13 cellular contexts compared by ENCODE assay signal in the genomic region with DNA sequence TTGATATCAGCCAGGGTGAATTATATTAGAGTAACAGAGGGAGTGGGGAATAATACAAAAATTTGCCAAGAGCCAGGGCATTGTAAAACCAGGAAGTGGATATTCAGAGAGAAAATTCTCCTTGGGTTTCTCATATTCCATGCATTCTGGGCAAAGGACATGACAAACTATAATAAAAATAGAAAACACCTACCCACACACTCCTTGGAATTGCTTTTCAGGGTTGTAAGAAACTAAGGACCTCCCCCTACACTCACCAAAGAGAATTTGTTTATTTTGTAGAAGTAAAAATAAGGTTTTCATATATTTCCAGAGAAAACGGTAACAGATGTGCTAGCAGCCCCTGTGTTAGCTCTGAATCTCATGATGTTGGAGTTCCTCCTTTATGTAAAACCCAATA.
DNase-seq lines count a peak whose midpoint lies in the region; ATAC-seq and TF ChIP-seq lines count a peak whose summit lies in the region.
"Had no signal": no experiment of that assay in that cellular context is flagged by ENCODE, and none has a peak within 500 bp of the region (broad histone marks: within the 10 kb centered on the region; RNA-seq: fewer than 3 reads in every experiment).

No MANE protein-coding gene starts in this region.

- H3K4me1 ChIP-seq in IMR-90 (ENCODE audit: control insufficient read depth, insufficient read depth, low read length): no peaks in the 10 kb centered on the region; the same call in 1 of the 2 replicates
- H3K4me1 ChIP-seq: BLaER1 had no signal

- H3K56ac ChIP-seq in IMR-90 (ENCODE audit: extremely low read depth, insufficient read depth, low read length): no peak overlapping the region

- no peak overlapping the region for H2BK20ac ChIP-seq in IMR-90 (ENCODE audit: low read depth, low read length)

- dilution Hi-C loops in IMR-90 (cut with HindIII; ENCODE audit: low sequenced_read_pairs, unreplicated experiment): no loop called here

- H3K23ac ChIP-seq in IMR-90 (ENCODE audit: low read depth, low read length): no peak overlapping the region

- no peak overlapping the region for H3K9ac ChIP-seq in IMR-90 (ENCODE audit: low read depth, low read length)
- H3K9ac ChIP-seq: BLaER1 had no signal

- no peaks in the 10 kb centered on the region for H3K9me1 ChIP-seq in IMR-90 (ENCODE audit: insufficient read depth, low read length)

- TF ChIP-seq CTCF in BJ (IDR thresholded peaks at IDR 0.05; ENCODE audit: insufficient read depth, low read depth, low read length) (no peak), IMR-90 (conservative IDR thresholded peaks at IDR 0.05; ENCODE audit: low read depth, low read length) (no peak)

- H2AFZ ChIP-seq in IMR-90 (replicated peaks; ENCODE audit: low read length, poor library complexity): no peak overlapping the region
- H2AFZ ChIP-seq: GM23338 had no signal

- peak; percentile 42 for ATAC-seq in IMR-90 (ENCODE audit: low read depth)
- ATAC-seq in HG02798 (IDR thresholded peaks at IDR 0.05; ENCODE audit: poor library complexity, unreplicated experiment): no peak
- no peak for ATAC-seq in GM21528 (IDR thresholded peaks at IDR 0.05; ENCODE audit: low FRiP score, unreplicated experiment)
- ATAC-seq: GM23338, HepG2 had no signal

- H4K20me1 ChIP-seq in IMR-90 (ENCODE audit: insufficient read depth, low read length): no peaks in the 10 kb centered on the region
- H4K20me1 ChIP-seq: BLaER1 had no signal

- TF ChIP-seq RAD21 in IMR-90 (IDR thresholded peaks at IDR 0.05; ENCODE audit: low read length): no peak

- no peak overlapping the region for H2BK120ac ChIP-seq in IMR-90 (ENCODE audit: low read depth, low read length)

- H3K18ac ChIP-seq in IMR-90 (ENCODE audit: low read depth, low read length): peak overlapping the region; percentile 75; the same call in 1 of the 2 replicates

- peak overlapping the region; percentile 55; the same call in 1 of the 2 replicates for H4K5ac ChIP-seq in IMR-90 (ENCODE audit: low read depth, low read length)

- CTCF ChIA-PET in BJ (lab: Yijun Ruan, JAX): interaction anchor here (0.6 to 1.2 kb wide), 2 partner anchors 11 to 579 kb away, joined by 3 read pairs; no protein-coding TSS in a partner anchor
- CTCF ChIA-PET in IMR-90 (lab: Yijun Ruan, JAX): interaction anchor here (0.5 to 0.6 kb wide), 2 partner anchors 37 to 1626 kb away, joined by 3 read pairs; no protein-coding TSS in a partner anchor

- H2BK15ac ChIP-seq in IMR-90 (ENCODE audit: low read depth, low read length): no peak overlapping the region

- 0 out of 4 replicates have a peak overlapping the region, but pooled peaks of 1 of the 2 experiments have one; percentile 4 for H4K8ac ChIP-seq in IMR-90 (ENCODE audit: low read depth in 2 of 2, low read length in 2 of 2)

- in situ Hi-C loops in IMR-90 (cut with MboI; ENCODE audit: low sequenced_read_pairs): no loop called here

- no peak overlapping the region for H3K14ac ChIP-seq in IMR-90 (replicated peaks; ENCODE audit: low read depth, low read length)

- H3K79me1 ChIP-seq in IMR-90 (ENCODE audit: low read depth in 1 of 2, low read length in 2 of 2): no peaks in the 10 kb centered on the region

- no peak for TF ChIP-seq POLR2A in IMR-90 (IDR thresholded peaks at IDR 0.05; ENCODE audit: low read depth, low read length)

- H3K4me2 ChIP-seq in IMR-90 (ENCODE audit: low read depth, low read length): no peak overlapping the region
- H3K4me2 ChIP-seq: BLaER1, GM23338 had no signal

- intact Hi-C loops in IMR-90 (cut with micrococcal nuclease): no loop called here

- no peaks in the 10 kb centered on the region for H3K27me3 ChIP-seq in BJ (ENCODE audit: control insufficient read depth, insufficient read depth, low read length)
- no peaks in the 10 kb centered on the region for H3K27me3 ChIP-seq in IMR-90 (ENCODE audit: control insufficient read depth, insufficient read depth, low read length)
- H3K27me3 ChIP-seq: BLaER1 had no signal

- no TSS peak for BruUV-seq in IMR-90 (replicated peaks; lab: Mats Ljungman, UMichigan)

- no peaks in the 10 kb centered on the region for H3K36me3 ChIP-seq in BJ (ENCODE audit: control insufficient read depth, insufficient read depth, low read length)
- H3K36me3 ChIP-seq in IMR-90 (ENCODE audit: control insufficient read depth, insufficient read depth, low read length): no peaks in the 10 kb centered on the region
- H3K36me3 ChIP-seq: BLaER1 had no signal

- POLR2A ChIA-PET in BJ (lab: Charles Lee): no interaction called here
- POLR2A ChIA-PET in IMR-90 (lab: Charles Lee; ENCODE audit: unreplicated experiment): no interaction called here

- peak; percentile 24 for DNase-seq in BJ (ENCODE audit: low read depth)
- DNase-seq in IMR-90: peak; percentile 25
- peak; percentile 76 for DNase-seq in fibroblast of peridontal ligament (ENCODE audit: extremely low read depth)
- no peak for DNase-seq in RPMI8226
- DNase-seq in OCI-M2 (lab: John Stamatoyannopoulos, UW; ENCODE audit: unreplicated experiment): no peak
- DNase-seq: CD8-positive, alpha-beta memory T cell; DMS53; H7 had no signal

- H3K9me3 ChIP-seq in IMR-90 (ENCODE audit: control insufficient read depth, insufficient read depth, low read length): no peaks in the 10 kb centered on the region
- H3K9me3 ChIP-seq: BLaER1 had no signal

- H3K4me3 ChIP-seq in BJ (ENCODE audit: low read depth, low read length) (no peak overlapping the region), IMR-90 (ENCODE audit: insufficient read depth, low read depth, low read length) (no peak overlapping the region)
- H3K4me3 ChIP-seq: BLaER1, GM23338 had no signal

- no CpG with 5 or more reads among the region's 1 CpG for WGBS in IMR-90 (ENCODE audit: extremely low coverage in 2 of 2, insufficient read length in 1 of 2), 2 experiments

- no peak overlapping the region for H3K4ac ChIP-seq in IMR-90 (ENCODE audit: low read depth, low read length)

- H4K91ac ChIP-seq in IMR-90 (ENCODE audit: insufficient read depth, low read depth, low read length): no peak overlapping the region

- H2BK5ac ChIP-seq in IMR-90 (ENCODE audit: low read depth, low read length, poor library complexity, severe bottlenecking): peak overlapping the region; percentile 37

- no peak overlapping the region for H3K27ac ChIP-seq in IMR-90 (ENCODE audit: insufficient read depth, low read length)
- H3K27ac ChIP-seq: BLaER1 had no signal

- no peak overlapping the region for H2AK9ac ChIP-seq in IMR-90 (replicated peaks; ENCODE audit: low read depth, low read length, poor library complexity)

- no peak overlapping the region for H2AK5ac ChIP-seq in IMR-90 (ENCODE audit: low read depth, low read length)

TF ChIP-seq in IMR-90, 13 proteins besides CTCF, POLR2A, EP300 and RAD21:
- TF ChIP-seq, protein P1, sequence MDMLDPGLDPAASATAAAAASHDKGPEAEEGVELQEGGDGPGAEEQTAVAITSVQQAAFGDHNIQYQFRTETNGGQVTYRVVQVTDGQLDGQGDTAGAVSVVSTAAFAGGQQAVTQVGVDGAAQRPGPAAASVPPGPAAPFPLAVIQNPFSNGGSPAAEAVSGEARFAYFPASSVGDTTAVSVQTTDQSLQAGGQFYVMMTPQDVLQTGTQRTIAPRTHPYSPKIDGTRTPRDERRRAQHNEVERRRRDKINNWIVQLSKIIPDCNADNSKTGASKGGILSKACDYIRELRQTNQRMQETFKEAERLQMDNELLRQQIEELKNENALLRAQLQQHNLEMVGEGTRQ (IDR thresholded peaks at IDR 0.05; ENCODE audit: low read depth, low read length): no peak
- no peak for TF ChIP-seq MAZ (IDR thresholded peaks at IDR 0.05; ENCODE audit: borderline replicate concordance, low read depth, low read length)
- TF ChIP-seq RFX5 (IDR thresholded peaks at IDR 0.05; ENCODE audit: low read depth, low read length): no peak
- TF ChIP-seq BHLHE40 (IDR thresholded peaks at IDR 0.05; ENCODE audit: low read depth, low read length): no peak
- TF ChIP-seq FOS (IDR thresholded peaks at IDR 0.05; ENCODE audit: low read depth, low read length): no peak
- no peak for TF ChIP-seq CEBPB (IDR thresholded peaks at IDR 0.05; ENCODE audit: low read depth, low read length)
- TF ChIP-seq MAFK (IDR thresholded peaks at IDR 0.05; ENCODE audit: low read depth, low read length): no peak
- TF ChIP-seq, protein P2, sequence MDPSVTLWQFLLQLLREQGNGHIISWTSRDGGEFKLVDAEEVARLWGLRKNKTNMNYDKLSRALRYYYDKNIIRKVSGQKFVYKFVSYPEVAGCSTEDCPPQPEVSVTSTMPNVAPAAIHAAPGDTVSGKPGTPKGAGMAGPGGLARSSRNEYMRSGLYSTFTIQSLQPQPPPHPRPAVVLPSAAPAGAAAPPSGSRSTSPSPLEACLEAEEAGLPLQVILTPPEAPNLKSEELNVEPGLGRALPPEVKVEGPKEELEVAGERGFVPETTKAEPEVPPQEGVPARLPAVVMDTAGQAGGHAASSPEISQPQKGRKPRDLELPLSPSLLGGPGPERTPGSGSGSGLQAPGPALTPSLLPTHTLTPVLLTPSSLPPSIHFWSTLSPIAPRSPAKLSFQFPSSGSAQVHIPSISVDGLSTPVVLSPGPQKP (IDR thresholded peaks at IDR 0.05; ENCODE audit: borderline replicate concordance, low read depth, low read length): no peak
- TF ChIP-seq CHD1 (IDR thresholded peaks at IDR 0.05; ENCODE audit: low read depth, low read length): no peak
- TF ChIP-seq NFE2L2 (IDR thresholded peaks at IDR 0.05; ENCODE audit: low read depth, low read length): no peak
- no peak for TF ChIP-seq RCOR1 (IDR thresholded peaks at IDR 0.05; ENCODE audit: insufficient replicate concordance, low read length)
- TF ChIP-seq MXI1 (IDR thresholded peaks at IDR 0.05; ENCODE audit: borderline replicate concordance, low read depth, low read length): no peak
- no peak for TF ChIP-seq SMC3 (IDR thresholded peaks at IDR 0.05; ENCODE audit: low read depth, low read length)

Comparison
In these comparisons a context has a peak if more than half of its experiments do, and no peak if none do; other contexts are left out.
1. DNase-seq: peak in BJ (single experiment), IMR-90 (single experiment) and fibroblast of peridontal ligament (single experiment); none in RPMI8226 (single experiment) and OCI-M2 (single experiment).